Comparison of ENCODE assay signal across 15 cellular contexts in genomic region chr12:13851828-13852227, GRCh38.
DNase-seq lines count a peak whose midpoint lies in the region; ATAC-seq, FAIRE-seq and TF ChIP-seq lines count a peak whose summit lies in the region.
"Had no signal": no experiment of that assay in that cellular context is flagged by ENCODE, and none has a peak within 500 bp of the region (broad histone marks: within the 10 kb centered on the region; RNA-seq: fewer than 3 reads in every experiment).

No MANE protein-coding gene starts in this region.

- peaks cover 16% of the 10 kb centered on the region for H3K27me3 Mint-ChIP-seq in astrocyte (ENCODE audit: low read depth, unreplicated experiment)
- peaks cover 4% of the 10 kb centered on the region for H3K27me3 Mint-ChIP-seq in activated CD8-positive, alpha-beta T cell treated with anti-CD3 and anti-CD28 coated beads for 36 hours

- H3K9me3 ChIP-seq in DND-41 (ENCODE audit: insufficient read depth, low read length, severe bottlenecking), result no peaks in the 10 kb centered on the region
- no peaks in the 10 kb centered on the region for H3K9me3 ChIP-seq in astrocyte (ENCODE audit: insufficient read depth, low read depth, low read length)
- H3K9me3 ChIP-seq: body of pancreas, esophagus squamous epithelium had no signal

- H3K36me3 ChIP-seq in DND-41 (ENCODE audit: insufficient read depth, low read length) (no peaks in the 10 kb centered on the region), astrocyte (ENCODE audit: insufficient read depth, low read length) (no peaks in the 10 kb centered on the region)
- H3K36me3 ChIP-seq: esophagus squamous epithelium had no signal

- TF ChIP-seq CTCF in DND-41 (IDR thresholded peaks at IDR 0.05; ENCODE audit: borderline replicate concordance, extremely low read depth, low read length, poor library complexity, severe bottlenecking), result no peak
- no peak for TF ChIP-seq CTCF in astrocyte (IDR thresholded peaks at IDR 0.05; ENCODE audit: insufficient read depth, low read depth, low read length)
- no peak for TF ChIP-seq CTCF in activated CD8-positive, alpha-beta T cell treated with anti-CD3 and anti-CD28 coated beads for 36 hours (IDR thresholded peaks at IDR 0.05)

- no peak overlapping the region for H3K9ac ChIP-seq in DND-41 (ENCODE audit: low read depth, low read length)
- H3K9ac ChIP-seq in astrocyte (ENCODE audit: low read length), result no peak overlapping the region

- CTCF ChIA-PET in activated CD8-positive, alpha-beta T cell treated with anti-CD3 and anti-CD28 coated beads for 36 hours (lab: Charles Lee), result no interaction called here

- DNase-seq in DND-41, result peak; percentile 8
- DNase-seq in NCI-H1417 (lab: John Stamatoyannopoulos, UW), result peak in 2 of 3 experiments; percentile 77 to 93
- DNase-seq in astrocyte (ENCODE audit: low read depth), result no peak
- no peak for DNase-seq in left lobe of liver (ENCODE audit: low spot score)
- DNase-seq in activated CD8-positive, alpha-beta T cell treated with anti-CD3 and anti-CD28 coated beads for 36 hours, result no peak
- no peak for DNase-seq in posterior vena cava (ENCODE audit: low spot score)
- no peak for DNase-seq in activated T-cell treated with anti-CD3 and anti-CD28 coated beads, Interleukin-2, amount 50 U/mL, for 1 hour
- DNase-seq: activated CD8-positive, alpha-beta memory T cell treated with anti-CD3 and anti-CD28 coated beads, Interleukin-2, amount 50 U/mL, for 48 hours; activated naive CD4-positive, alpha-beta T cell treated with anti-CD3 and anti-CD28 coated beads, Interleukin-2, amount 50 U/mL, for 16 hours; body of pancreas; dermis blood vessel endothelial cell; esophagus squamous epithelium; NCI-H2081 treated with DMSO at 0.1 percent for 48 hours; SIG-M5 had no signal

- H3K9me3 Mint-ChIP-seq in astrocyte (ENCODE audit: unreplicated experiment), result no peaks in the 10 kb centered on the region
- no peaks in the 10 kb centered on the region for H3K9me3 Mint-ChIP-seq in activated CD8-positive, alpha-beta T cell treated with anti-CD3 and anti-CD28 coated beads for 36 hours

- intact Hi-C loops in activated CD8-positive, alpha-beta T cell treated with anti-CD3 and anti-CD28 coated beads for 36 hours (cut with micrococcal nuclease), result no loop called here
- intact Hi-C loops in posterior vena cava (cut with DNase I), result no loop called here

- FAIRE-seq in astrocyte (lab: Jason Lieb, UNC), result no peak

- no peaks in the 10 kb centered on the region for H3K36me3 Mint-ChIP-seq in astrocyte (ENCODE audit: low read depth, unreplicated experiment)
- no peaks in the 10 kb centered on the region for H3K36me3 Mint-ChIP-seq in activated CD8-positive, alpha-beta T cell treated with anti-CD3 and anti-CD28 coated beads for 36 hours (ENCODE audit: low read depth)

- H4K20me1 ChIP-seq in DND-41 (ENCODE audit: insufficient read depth, low read length), result no peaks in the 10 kb centered on the region
- H4K20me1 ChIP-seq in astrocyte (ENCODE audit: insufficient read depth, low read length), result no peaks in the 10 kb centered on the region

- H3K27me3 ChIP-seq in DND-41 (ENCODE audit: insufficient read depth, low read length, poor library complexity) (no peaks in the 10 kb centered on the region), astrocyte (ENCODE audit: insufficient read depth, low read length) (no peaks in the 10 kb centered on the region)
- H3K27me3 ChIP-seq: body of pancreas, esophagus squamous epithelium had no signal

- H3K4me3 ChIP-seq in DND-41 (ENCODE audit: low read depth in 1 of 2, low read length in 2 of 2) (no peak overlapping the region), astrocyte (ENCODE audit: insufficient read depth, low read depth, low read length) (no peak overlapping the region)
- H3K4me3 ChIP-seq: body of pancreas, esophagus squamous epithelium had no signal

- POLR2A ChIA-PET in activated CD8-positive, alpha-beta T cell treated with anti-CD3 and anti-CD28 coated beads for 36 hours (lab: Charles Lee), result no interaction called here

- H3K4me2 ChIP-seq in DND-41 (ENCODE audit: insufficient read depth, low read length) (no peak overlapping the region), astrocyte (ENCODE audit: low read length) (no peak overlapping the region)

- no peak overlapping the region for H3K27ac ChIP-seq in DND-41 (ENCODE audit: low read length)
- no peak overlapping the region for H3K27ac ChIP-seq in astrocyte (ENCODE audit: low read depth, low read length)
- H3K27ac ChIP-seq: body of pancreas, esophagus squamous epithelium had no signal

- H3K4me1 Mint-ChIP-seq in astrocyte (ENCODE audit: low read depth, unreplicated experiment), result peaks cover 5% of the 10 kb centered on the region
- H3K4me1 Mint-ChIP-seq in activated CD8-positive, alpha-beta T cell treated with anti-CD3 and anti-CD28 coated beads for 36 hours (ENCODE audit: low read depth), result no peaks in the 10 kb centered on the region

- no peaks in the 10 kb centered on the region for H3K4me1 ChIP-seq in DND-41 (ENCODE audit: insufficient read depth, low read length)
- H3K4me1 ChIP-seq in astrocyte (ENCODE audit: insufficient read depth, low read length), result no peaks in the 10 kb centered on the region
- H3K4me1 ChIP-seq: body of pancreas, esophagus squamous epithelium had no signal

- no peak overlapping the region for H2AFZ ChIP-seq in DND-41 (ENCODE audit: low read depth, low read length)
- H2AFZ ChIP-seq in astrocyte (ENCODE audit: low read depth, low read length), result no peak overlapping the region

- ATAC-seq in DND-41 (ENCODE audit: insufficient read depth, low read depth) (0 out of 3 replicates have a peak, but pooled peaks have one; percentile 42), left lobe of liver (peak; percentile 39), GM21528 (IDR thresholded peaks at IDR 0.05; ENCODE audit: low FRiP score, unreplicated experiment) (no peak)
- ATAC-seq in activated CD8-positive, alpha-beta T cell treated with anti-CD3 and anti-CD28 coated beads for 36 hours, result no peak
- ATAC-seq: body of pancreas had no signal

- H3K79me2 ChIP-seq in DND-41 (ENCODE audit: insufficient read depth, low read length), result no peaks in the 10 kb centered on the region
- no peaks in the 10 kb centered on the region for H3K79me2 ChIP-seq in astrocyte (ENCODE audit: insufficient read depth, low read length)

- peak overlapping the region; percentile 57 for H3K4me3 Mint-ChIP-seq in astrocyte (ENCODE audit: unreplicated experiment)
- H3K4me3 Mint-ChIP-seq in activated CD8-positive, alpha-beta T cell treated with anti-CD3 and anti-CD28 coated beads for 36 hours, result no peak overlapping the region

- no peak overlapping the region for H3K27ac Mint-ChIP-seq in astrocyte (ENCODE audit: unreplicated experiment)
- H3K27ac Mint-ChIP-seq in activated CD8-positive, alpha-beta T cell treated with anti-CD3 and anti-CD28 coated beads for 36 hours, result no peak overlapping the region

Comparison
In these comparisons a context has a peak if more than half of its experiments do, and no peak if none do; other contexts are left out.
1. ATAC-seq: peak in DND-41 (single experiment) and left lobe of liver (single experiment); none in activated CD8-positive, alpha-beta T cell treated with anti-CD3 and anti-CD28 coated beads for 36 hours (single experiment) and GM21528 (single experiment).
2. DNase-seq: peak in DND-41 (single experiment) and NCI-H1417 (2 of 3); none in astrocyte (single experiment), left lobe of liver (single experiment), activated CD8-positive, alpha-beta T cell treated with anti-CD3 and anti-CD28 coated beads for 36 hours (single experiment), posterior vena cava (single experiment) and activated T-cell treated with anti-CD3 and anti-CD28 coated beads, Interleukin-2, amount 50 U/mL, for 1 hour (single experiment).